15 cellular contexts compared by ENCODE assay signal in the genomic region with DNA sequence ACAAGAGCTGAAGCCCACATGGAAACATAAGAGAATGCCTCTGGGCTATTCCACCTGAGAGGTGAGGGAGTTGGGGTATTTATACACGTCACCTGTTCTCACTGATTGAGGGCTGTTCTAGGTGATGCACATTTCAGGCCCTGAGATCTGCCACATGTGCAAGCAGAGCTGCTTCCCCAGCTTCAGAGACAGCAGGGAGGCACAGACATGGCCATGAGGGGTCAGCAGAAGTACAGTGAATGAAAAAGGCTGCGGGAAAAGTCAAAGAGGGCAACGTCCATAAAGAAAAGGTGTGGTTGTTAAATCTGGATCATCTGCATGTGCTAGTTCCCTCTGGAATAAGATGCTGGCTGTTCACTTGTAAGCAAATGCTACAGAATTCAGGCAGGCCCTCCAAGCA.
DNase-seq lines count a peak whose midpoint lies in the region; ATAC-seq, FAIRE-seq and TF ChIP-seq lines count a peak whose summit lies in the region.
"Had no signal": no experiment of that assay in that cellular context is flagged by ENCODE, and none has a peak within 500 bp of the region (broad histone marks: within the 10 kb centered on the region; RNA-seq: fewer than 3 reads in every experiment).

No MANE protein-coding gene starts in this region.

- no peak for TF ChIP-seq POLR2A in A549 (IDR thresholded peaks at IDR 0.05; ENCODE audit: low read length)

- WGBS in A549 (ENCODE audit: missing lambda C conversion rate) = 0% methylated on average over 3 of the region's 3 CpGs

- ATAC-seq in A549 (peak; percentile 62 to 74; a peak in 4 of 6 replicates), HG03432 (IDR thresholded peaks at IDR 0.05; ENCODE audit: unreplicated experiment) (no peak), HG02870 (IDR thresholded peaks at IDR 0.05; ENCODE audit: unreplicated experiment) (no peak)
- ATAC-seq: heart left ventricle; left lobe of liver; natural killer cell treated with Interleukin-12 subunit alpha and Interleukin-12 subunit beta and Interleukin-15 and Interleukin-18, amount 100 ng/mL, for 72 hours had no signal

- TF ChIP-seq EP300 in A549 (IDR thresholded peaks at IDR 0.05) = no peak

- no peaks in the 10 kb centered on the region for H3K36me3 ChIP-seq in MG63
- H3K36me3 ChIP-seq: heart left ventricle had no signal

- DNase-seq in A549 (ENCODE audit: low read depth in 1 of 2, low spot score in 1 of 2) (peak in 1 of 2 experiments; percentile 13), D721Med (ENCODE audit: insufficient read length, low spot score) (no peak), MG63 (peak; percentile 23), choroid plexus epithelial cell (ENCODE audit: low read depth) (no peak), NOMO-1 (lab: John Stamatoyannopoulos, UW; ENCODE audit: unreplicated experiment in 2 of 2) (no peak)
- no peak for DNase-seq in effector CD4-positive, alpha-beta T cell
- DNase-seq: activated CD8-positive, alpha-beta memory T cell treated with anti-CD3 and anti-CD28 coated beads for 24 hours; heart left ventricle; NCI-H2081; T-helper 2 cell had no signal

- FAIRE-seq in A549 (lab: Jason Lieb, UNC) (no peak), D721Med (lab: Jason Lieb, UNC) (no peak)
- FAIRE-seq: endometrium had no signal

- H3K27ac ChIP-seq in A549 = no peak overlapping the region
- H3K27ac ChIP-seq: heart left ventricle had no signal

- no peaks in the 10 kb centered on the region for H3K9me3 ChIP-seq in A549
- H3K9me3 ChIP-seq in MG63 = no peaks in the 10 kb centered on the region
- H3K9me3 ChIP-seq: heart left ventricle had no signal

- TF ChIP-seq RAD21 in A549 (conservative IDR thresholded peaks at IDR 0.05 in 1 of 2, IDR thresholded peaks at IDR 0.05 in 1 of 2) = peak; percentile 31 to 38; a peak in 3 of 5 replicates

- CTCF ChIA-PET in A549 (lab: Yijun Ruan, JAX) = interaction anchor here (0.6 to 2.7 kb wide), 7 partner anchors 15 to 569 kb away, joined by 3 to 20 read pairs (median 5); no protein-coding TSS in a partner anchor

- H3K4me1 ChIP-seq in A549 = no peaks in the 10 kb centered on the region
- H3K4me1 ChIP-seq: heart left ventricle had no signal

- H3K27me3 ChIP-seq in MG63 = no peaks in the 10 kb centered on the region; the same call in 1 of the 2 replicates

- TF ChIP-seq CTCF in A549 (IDR thresholded peaks at IDR 0.05) = no peak
- TF ChIP-seq CTCF in D721Med (IDR thresholded peaks at IDR 0.05; ENCODE audit: insufficient read depth, missing control alignments) = peak; percentile 21
- peak; percentile 8 for TF ChIP-seq CTCF in choroid plexus epithelial cell (conservative IDR thresholded peaks at IDR 0.05; ENCODE audit: low read depth, low read length)

- POLR2A ChIA-PET in A549 (lab: Yijun Ruan, JAX) = no interaction called here

- H3K4me2 ChIP-seq in A549 = no peak overlapping the region

- H3K4me3 ChIP-seq in A549 = no peak overlapping the region
- no peak overlapping the region for H3K4me3 ChIP-seq in MG63
- H3K4me3 ChIP-seq in choroid plexus epithelial cell (ENCODE audit: low read depth, low read length) = no peak overlapping the region
- H3K4me3 ChIP-seq: heart left ventricle had no signal

TF ChIP-seq in A549, 52 proteins besides CTCF, POLR2A, EP300 and RAD21:
- TF ChIP-seq NFE2L2 (conservative IDR thresholded peaks at IDR 0.05; ENCODE audit: low read length) (no peak), RFX5 (IDR thresholded peaks at IDR 0.05) (no peak), PHF8 (IDR thresholded peaks at IDR 0.05; ENCODE audit: borderline replicate concordance, low read depth) (no peak), HOXB5 (CRISPR knock-in tag; IDR thresholded peaks at IDR 0.05) (no peak), E2F6 (IDR thresholded peaks at IDR 0.05; ENCODE audit: borderline replicate concordance, low read depth) (no peak), FOSL2 (IDR thresholded peaks at IDR 0.05) (no peak), FOSL2 (CRISPR knock-in tag; IDR thresholded peaks at IDR 0.05) (no peak), TFCP2L1 (CRISPR knock-in tag; IDR thresholded peaks at IDR 0.05) (no peak), CHD2 (IDR thresholded peaks at IDR 0.05; ENCODE audit: low read length, partially characterized antibody) (no peak), MAX (IDR thresholded peaks at IDR 0.05) (no peak), FOXS1 (CRISPR knock-in tag; IDR thresholded peaks at IDR 0.05) (no peak), ZSCAN20 (CRISPR knock-in tag; IDR thresholded peaks at IDR 0.05) (no peak), CHD4 (IDR thresholded peaks at IDR 0.05; ENCODE audit: borderline replicate concordance) (no peak), RARB (CRISPR knock-in tag; IDR thresholded peaks at IDR 0.05) (no peak), NPAS2 (CRISPR knock-in tag; IDR thresholded peaks at IDR 0.05; ENCODE audit: borderline replicate concordance) (no peak), JUN (IDR thresholded peaks at IDR 0.05) (no peak), FOSB (CRISPR knock-in tag; IDR thresholded peaks at IDR 0.05) (no peak), MYC (IDR thresholded peaks at IDR 0.05; ENCODE audit: borderline replicate concordance, low read length) (no peak)
- TF ChIP-seq, protein P1, sequence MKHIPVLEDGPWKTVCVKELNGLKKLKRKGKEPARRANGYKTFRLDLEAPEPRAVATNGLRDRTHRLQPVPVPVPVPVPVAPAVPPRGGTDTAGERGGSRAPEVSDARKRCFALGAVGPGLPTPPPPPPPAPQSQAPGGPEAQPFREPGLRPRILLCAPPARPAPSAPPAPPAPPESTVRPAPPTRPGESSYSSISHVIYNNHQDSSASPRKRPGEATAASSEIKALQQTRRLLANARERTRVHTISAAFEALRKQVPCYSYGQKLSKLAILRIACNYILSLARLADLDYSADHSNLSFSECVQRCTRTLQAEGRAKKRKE (CRISPR knock-in tag; IDR thresholded peaks at IDR 0.05; ENCODE audit: low read depth) = no peak

Comparison
In these comparisons a context has a peak if more than half of its experiments do, and no peak if none do; other contexts are left out.
1. ATAC-seq: peak in A549 (2 of 2); none in HG03432 (single experiment) and HG02870 (single experiment).